Comparison of ENCODE assay signal across 31 cellular contexts in the genomic region with DNA sequence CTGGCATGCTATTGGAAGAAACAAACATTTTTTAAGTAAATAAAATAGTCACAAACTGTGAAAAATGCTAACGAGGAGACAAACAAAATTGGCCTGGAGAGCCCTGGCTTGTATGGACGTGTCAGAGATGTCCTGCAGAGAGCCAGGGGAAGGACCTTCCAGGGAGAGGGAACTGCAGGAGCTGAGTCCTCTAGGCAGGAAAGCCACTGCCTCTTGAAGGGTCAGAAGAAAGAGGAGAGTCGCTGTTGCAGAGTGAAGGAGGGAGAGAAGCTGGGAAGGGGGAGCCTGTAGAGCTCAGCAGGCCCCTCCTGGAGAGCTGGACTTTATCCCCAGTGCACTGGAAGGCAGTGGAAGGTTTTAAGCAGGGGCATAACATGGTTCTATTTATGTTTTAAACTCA.
"Had no signal": no experiment of that assay in that cellular context is flagged by ENCODE, and none has a peak within 500 bp of the region (broad histone marks: within the 10 kb centered on the region; RNA-seq: fewer than 3 reads in every experiment).

No MANE protein-coding gene starts in this region.

- H3K27me3 ChIP-seq: ascending aorta, cardiac muscle cell, right atrium auricular region, transverse colon had no signal

- H3K27ac ChIP-seq: ascending aorta, cardiac muscle cell, coronary artery, dorsolateral prefrontal cortex, gastroesophageal sphincter, heart left ventricle, right atrium auricular region, transverse colon had no signal

- H3K9me3 Mint-ChIP-seq: activated CD4-positive, alpha-beta memory T cell treated with anti-CD3 and anti-CD28 coated beads for 36 hours; activated CD4-positive, alpha-beta T cell treated with anti-CD3 and anti-CD28 coated beads, Interleukin-2, amount 10 ng/mL, durations not matched to agents 24 days and 14 days; activated naive CD4-positive, alpha-beta T cell treated with anti-CD3 and anti-CD28 coated beads, Interleukin-2, amount 10 ng/mL, durations not matched to agents 7 days and 5 days; activated naive CD8-positive, alpha-beta T cell treated with anti-CD3 and anti-CD28 coated beads, Interleukin-2, amount 10 ng/mL, durations not matched to agents 7 days and 5 days; activated T-helper 1 cell treated with anti-CD3 and anti-CD28 coated beads, Interleukin-12 subunit alpha, Interleukin-12 subunit beta, Interleukin-2, Interleukin-4 antibody, amounts not matched to agents 30 ng/mL and 10 ng/mL and 1 ng/mL, durations not matched to agents 14 hours and 24 hours and 36 hours; effector memory CD8-positive, alpha-beta T cell; memory B cell; natural killer cell; stimulated activated memory B cell treated with anti-CD40 and anti-IgM and Interleukin-4, amounts not matched to agents 10 μg/mL and 1 μg/mL and 100 μg/mL, for 72 hours had no signal

- H3K4me3 ChIP-seq: ascending aorta, cardiac muscle cell, coronary artery, dorsolateral prefrontal cortex, gastroesophageal sphincter, heart left ventricle, right atrium auricular region, smooth muscle cell, transverse colon had no signal

- H3K36me3 ChIP-seq: ascending aorta, cardiac muscle cell, gastroesophageal sphincter, heart left ventricle, right atrium auricular region, transverse colon had no signal

- DNase-seq: activated CD4-positive, alpha-beta memory T cell treated with anti-CD3 and anti-CD28 coated beads for 36 hours; activated CD4-positive, alpha-beta T cell treated with anti-CD3 and anti-CD28 coated beads, Interleukin-2, amount 10 ng/mL, durations not matched to agents 24 days and 14 days; activated CD4-positive, CD25-positive, alpha-beta regulatory T cell treated with anti-CD3 and anti-CD28 coated beads, Interleukin-2, amount 50 U/mL, for 72 hours; activated CD8-positive, alpha-beta memory T cell treated with anti-CD3 and anti-CD28 coated beads, Interleukin-2, amount 50 U/mL, for 4 hours; activated gamma-delta T cell; activated naive CD4-positive, alpha-beta T cell treated with anti-CD3 and anti-CD28 coated beads, Interleukin-2, amount 10 ng/mL, durations not matched to agents 7 days and 5 days; activated naive CD8-positive, alpha-beta T cell treated with anti-CD3 and anti-CD28 coated beads, Interleukin-2, amount 10 ng/mL, durations not matched to agents 7 days and 5 days; activated T-cell treated with anti-CD3 and anti-CD28 coated beads, Interleukin-2, amount 50 U/mL, for 1 hour; dorsolateral prefrontal cortex; effector memory CD8-positive, alpha-beta T cell; heart left ventricle; hypothalamus; immature natural killer cell; kidney; left colon; natural killer cell; stimulated activated CD4-positive, alpha-beta T cell treated with anti-CD3 and anti-CD28 coated beads, Interleukin-1b, Interleukin-23, amount 100 ng/mL, for 48 hours; stimulated activated CD4-positive, alpha-beta T cell treated with anti-CD3 and anti-CD28 coated beads, Interleukin-4, amount 100 ng/mL, for 4 hours; stimulated activated CD8-positive, alpha-beta memory T cell treated with anti-CD3 and anti-CD28 coated beads, Interleukin-4, amount 100 ng/mL, for 48 hours; T-helper 2 cell; transverse colon had no signal

- H3K27ac Mint-ChIP-seq: activated CD4-positive, alpha-beta memory T cell treated with anti-CD3 and anti-CD28 coated beads for 36 hours; activated CD4-positive, alpha-beta T cell treated with anti-CD3 and anti-CD28 coated beads, Interleukin-2, amount 10 ng/mL, durations not matched to agents 24 days and 14 days; activated naive CD4-positive, alpha-beta T cell treated with anti-CD3 and anti-CD28 coated beads, Interleukin-2, amount 10 ng/mL, durations not matched to agents 7 days and 5 days; activated naive CD8-positive, alpha-beta T cell treated with anti-CD3 and anti-CD28 coated beads, Interleukin-2, amount 10 ng/mL, durations not matched to agents 7 days and 5 days; activated T-helper 1 cell treated with anti-CD3 and anti-CD28 coated beads, Interleukin-12 subunit alpha, Interleukin-12 subunit beta, Interleukin-2, Interleukin-4 antibody, amounts not matched to agents 30 ng/mL and 10 ng/mL and 1 ng/mL, durations not matched to agents 14 hours and 24 hours and 36 hours; effector memory CD8-positive, alpha-beta T cell; immature natural killer cell; memory B cell; natural killer cell; stimulated activated memory B cell treated with anti-CD40 and anti-IgM and Interleukin-4, amounts not matched to agents 10 μg/mL and 1 μg/mL and 100 μg/mL, for 72 hours had no signal

- H3K4me1 Mint-ChIP-seq: activated naive CD4-positive, alpha-beta T cell treated with anti-CD3 and anti-CD28 coated beads, Interleukin-2, amount 10 ng/mL, durations not matched to agents 7 days and 5 days; activated naive CD8-positive, alpha-beta T cell treated with anti-CD3 and anti-CD28 coated beads, Interleukin-2, amount 10 ng/mL, durations not matched to agents 7 days and 5 days; immature natural killer cell; stimulated activated memory B cell treated with anti-CD40 and anti-IgM and Interleukin-4, amounts not matched to agents 10 μg/mL and 1 μg/mL and 100 μg/mL, for 72 hours had no signal

- H3K4me3 Mint-ChIP-seq: activated CD4-positive, alpha-beta memory T cell treated with anti-CD3 and anti-CD28 coated beads for 36 hours; activated CD4-positive, alpha-beta T cell treated with anti-CD3 and anti-CD28 coated beads, Interleukin-2, amount 10 ng/mL, durations not matched to agents 24 days and 14 days; activated naive CD4-positive, alpha-beta T cell treated with anti-CD3 and anti-CD28 coated beads, Interleukin-2, amount 10 ng/mL, durations not matched to agents 7 days and 5 days; activated naive CD8-positive, alpha-beta T cell treated with anti-CD3 and anti-CD28 coated beads, Interleukin-2, amount 10 ng/mL, durations not matched to agents 7 days and 5 days; activated T-helper 1 cell treated with anti-CD3 and anti-CD28 coated beads, Interleukin-12 subunit alpha, Interleukin-12 subunit beta, Interleukin-2, Interleukin-4 antibody, amounts not matched to agents 30 ng/mL and 10 ng/mL and 1 ng/mL, durations not matched to agents 14 hours and 24 hours and 36 hours; brain; effector memory CD8-positive, alpha-beta T cell; immature natural killer cell; memory B cell; natural killer cell; stimulated activated memory B cell treated with anti-CD40 and anti-IgM and Interleukin-4, amounts not matched to agents 10 μg/mL and 1 μg/mL and 100 μg/mL, for 72 hours had no signal

- H3K36me3 Mint-ChIP-seq: activated CD4-positive, alpha-beta memory T cell treated with anti-CD3 and anti-CD28 coated beads for 36 hours; activated naive CD4-positive, alpha-beta T cell treated with anti-CD3 and anti-CD28 coated beads, Interleukin-2, amount 10 ng/mL, durations not matched to agents 7 days and 5 days; activated naive CD8-positive, alpha-beta T cell treated with anti-CD3 and anti-CD28 coated beads, Interleukin-2, amount 10 ng/mL, durations not matched to agents 7 days and 5 days; brain; immature natural killer cell; memory B cell; natural killer cell; stimulated activated memory B cell treated with anti-CD40 and anti-IgM and Interleukin-4, amounts not matched to agents 10 μg/mL and 1 μg/mL and 100 μg/mL, for 72 hours had no signal

- H3K9me3 ChIP-seq: ascending aorta, gastroesophageal sphincter, heart left ventricle, right atrium auricular region, transverse colon had no signal

- ATAC-seq: effector memory CD8-positive, alpha-beta T cell; gastroesophageal sphincter; heart left ventricle; left colon; natural killer cell had no signal

- H3K4me1 ChIP-seq: ascending aorta, gastroesophageal sphincter, right atrium auricular region, transverse colon had no signal

- H3K27me3 Mint-ChIP-seq: activated CD4-positive, alpha-beta memory T cell treated with anti-CD3 and anti-CD28 coated beads for 36 hours; activated CD4-positive, alpha-beta T cell treated with anti-CD3 and anti-CD28 coated beads, Interleukin-2, amount 10 ng/mL, durations not matched to agents 24 days and 14 days; activated naive CD4-positive, alpha-beta T cell treated with anti-CD3 and anti-CD28 coated beads, Interleukin-2, amount 10 ng/mL, durations not matched to agents 7 days and 5 days; activated naive CD8-positive, alpha-beta T cell treated with anti-CD3 and anti-CD28 coated beads, Interleukin-2, amount 10 ng/mL, durations not matched to agents 7 days and 5 days; effector memory CD8-positive, alpha-beta T cell had no signal
